Comparison of ENCODE assay signal across 31 cellular contexts in genomic region chr22:20034143-20034542, GRCh38. TPM values are rescaled to one million over a fixed set of nuclear protein-coding genes. Genes with fewer than 3 reads are reported as not detected.
DNase-seq lines count a peak whose midpoint lies in the region; ATAC-seq, FAIRE-seq and TF ChIP-seq lines count a peak whose summit lies in the region.
"Had no signal": no experiment of that assay in that cellular context is flagged by ENCODE, and none has a peak within 500 bp of the region (broad histone marks: within the 10 kb centered on the region; RNA-seq: fewer than 3 reads in every experiment).

No MANE protein-coding gene starts in this region.

- H3K27me3 ChIP-seq in GM23248 (replicated peaks; ENCODE audit: insufficient read depth) (no peaks in the 10 kb centered on the region), GM12878 (replicated peaks in 1 of 2; ENCODE audit: control insufficient read depth in 2 of 2, insufficient read depth in 2 of 2, low read length in 1 of 2) (no peaks in the 10 kb centered on the region)
- H3K27me3 ChIP-seq: brain microvascular endothelial cell, ovary, SJCRH30, upper lobe of right lung had no signal

- H3F3A ChIP-seq in GM23248 (ENCODE audit: insufficient read depth): no peaks in the 10 kb centered on the region

- no TSS peak for BruUV-seq in GM12878 (replicated peaks; lab: Mats Ljungman, UMichigan)

- ATAC-seq in GM12878 (peak; percentile 45), GM21737 (IDR thresholded peaks at IDR 0.05; ENCODE audit: unreplicated experiment) (no peak)
- no peak for ATAC-seq in stimulated activated memory B cell treated with anti-CD40 and anti-IgM and Interleukin-4, amounts not matched to agents 10 μg/mL and 1 μg/mL and 100 μg/mL, for 72 hours
- ATAC-seq in activated CD8-positive, alpha-beta memory T cell treated with anti-CD3 and anti-CD28 coated beads, Interleukin-2, amount 10 ng/mL, durations not matched to agents 7 days and 5 days: no peak
- ATAC-seq: stimulated activated effector memory CD8-positive, alpha-beta T cell treated with anti-CD3 and anti-CD28 coated beads, Interleukin-12 subunit alpha, Interleukin-12 subunit beta, amount 100 ng/mL, for 72 hours; upper lobe of right lung; WTC11 had no signal

- TF ChIP-seq CTCF in GM12878 (IDR thresholded peaks at IDR 0.05 in 2 of 3, conservative IDR thresholded peaks at IDR 0.05 in 1 of 3; ENCODE audit: control insufficient read depth in 2 of 3, extremely low read depth in 1 of 3, insufficient read depth in 1 of 3, low read depth in 3 of 3, low read length in 3 of 3): no peak

- DNase-seq in activated naive CD4-positive, alpha-beta T cell treated with anti-CD3 and anti-CD28 coated beads, Interleukin-2, amount 10 ng/mL, durations not matched to agents 7 days and 5 days: no peak
- no peak for DNase-seq in activated naive CD4-positive, alpha-beta T cell treated with Interleukin-2 at 50 U/mL for 16 hours
- peak; percentile 9 for DNase-seq in GM23248
- DNase-seq in GM12878 (ENCODE audit: low read depth, low spot score): peak; percentile 60
- no peak for DNase-seq in HEK293T (ENCODE audit: extremely low spot score)
- DNase-seq in activated CD8-positive, alpha-beta memory T cell treated with anti-CD3 and anti-CD28 coated beads, Interleukin-2, amount 10 ng/mL, durations not matched to agents 7 days and 5 days: no peak
- DNase-seq: activated CD4-positive, alpha-beta T cell treated with anti-CD3 and anti-CD28 coated beads, Interleukin-2, amount 50 U/mL, for 1 hour; activated naive CD4-positive, alpha-beta T cell treated with anti-CD3 and anti-CD28 coated beads for 36 hours; AML-193; brain microvascular endothelial cell; DMS153; IMR-90; left cardiac atrium; mammary epithelial cell; NCI-H1092; NCI-H1694; NCI-H446 treated with DMSO at 0.1 percent for 48 hours; NCI-H82; ovary; RPMI8226; SJCRH30; stimulated activated CD4-positive, alpha-beta T cell treated with anti-CD3 and anti-CD28 coated beads, Interleukin-15, amount 100 ng/mL, for 24 hours; SW 1271; upper lobe of right lung had no signal

- SMC1A ChIA-PET in GM12878 (lab: Charles Lee; ENCODE audit: uncharacterized antibody, unreplicated experiment): no interaction called here

- H3K36me3 Mint-ChIP-seq in activated naive CD4-positive, alpha-beta T cell treated with anti-CD3 and anti-CD28 coated beads, Interleukin-2, amount 10 ng/mL, durations not matched to agents 7 days and 5 days: peaks cover 18% of the 10 kb centered on the region
- peaks cover 27% of the 10 kb centered on the region for H3K36me3 Mint-ChIP-seq in stimulated activated memory B cell treated with anti-CD40 and anti-IgM and Interleukin-4, amounts not matched to agents 10 μg/mL and 1 μg/mL and 100 μg/mL, for 72 hours
- H3K36me3 Mint-ChIP-seq in activated CD8-positive, alpha-beta memory T cell treated with anti-CD3 and anti-CD28 coated beads, Interleukin-2, amount 10 ng/mL, durations not matched to agents 7 days and 5 days: peaks cover 15% of the 10 kb centered on the region
- H3K36me3 Mint-ChIP-seq: WTC11 had no signal

- peaks cover 23% of the 10 kb centered on the region for H3K4me1 Mint-ChIP-seq in activated naive CD4-positive, alpha-beta T cell treated with anti-CD3 and anti-CD28 coated beads, Interleukin-2, amount 10 ng/mL, durations not matched to agents 7 days and 5 days
- peaks cover 76% of the 10 kb centered on the region for H3K4me1 Mint-ChIP-seq in stimulated activated memory B cell treated with anti-CD40 and anti-IgM and Interleukin-4, amounts not matched to agents 10 μg/mL and 1 μg/mL and 100 μg/mL, for 72 hours
- H3K4me1 Mint-ChIP-seq in activated CD8-positive, alpha-beta memory T cell treated with anti-CD3 and anti-CD28 coated beads, Interleukin-2, amount 10 ng/mL, durations not matched to agents 7 days and 5 days: peaks cover 39% of the 10 kb centered on the region
- H3K4me1 Mint-ChIP-seq: nephron had no signal

- H3K79me2 ChIP-seq in GM23248 (ENCODE audit: insufficient read depth) (peaks cover 42% of the 10 kb centered on the region), GM12878 (ENCODE audit: control insufficient read depth, insufficient read depth, low read length) (no peaks in the 10 kb centered on the region)

- POLR2A ChIA-PET in GM12878 (lab: Charles Lee): no interaction called here
- POLR2A ChIA-PET in HEK293T (lab: Yijun Ruan, JAX): interaction anchor here (1.7 to 2.0 kb wide), 2 partner anchors 12 to 46 kb away, joined by 4 to 7 read pairs; partner anchors contain the start of gene DGCR8

- TF ChIP-seq POLR2A in GM12878 (IDR thresholded peaks at IDR 0.05; ENCODE audit: low read depth, low read length): no peak

- H3K36me3 ChIP-seq in GM23248 (ENCODE audit: low read depth) (no peaks in the 10 kb centered on the region), GM12878 (ENCODE audit: control insufficient read depth in 2 of 2, insufficient read depth in 2 of 2, low read length in 1 of 2) (peaks cover 0 to 3% of the 10 kb centered on the region in 2 experiments; a peak in 2 of 4 replicates)
- H3K36me3 ChIP-seq: ovary, SJCRH30 had no signal

- RAD21 ChIA-PET in GM12878 (lab: Charles Lee; ENCODE audit: unreplicated experiment): no interaction called here

- WGBS in GM23248 (ENCODE audit: low coverage in 1 of 2, low lambda C conversion rate in 2 of 2, missing lambda C conversion rate in 2 of 2), 2 experiments: 72 to 73% methylated on average over 5 of the region's 5 CpGs
- WGBS in GM12878 (ENCODE audit: insufficient coverage, insufficient replicate concordance, low lambda C conversion rate, missing lambda C conversion rate): 6% methylated on average over 5 of the region's 5 CpGs

- H3K27ac ChIP-seq in GM23248: no peak overlapping the region
- no peak overlapping the region; the same call in 1 of the 2 replicates for H3K27ac ChIP-seq in GM12878 (ENCODE audit: control insufficient read depth, insufficient read depth)
- H3K27ac ChIP-seq: brain microvascular endothelial cell, ovary, SJCRH30, upper lobe of right lung had no signal

- CTCF ChIA-PET in activated naive CD4-positive, alpha-beta T cell treated with anti-CD3 and anti-CD28 coated beads, Interleukin-2, amount 10 ng/mL, durations not matched to agents 7 days and 5 days (lab: Charles Lee): no interaction called here
- CTCF ChIA-PET in GM12878 (lab: Yijun Ruan, JAX): interaction anchor here (1.2 kb wide), 1 partner anchor 12 kb away, joined by 4 read pairs; no protein-coding TSS in a partner anchor
- CTCF ChIA-PET in HEK293T (lab: Yijun Ruan, JAX): no interaction called here
- CTCF ChIA-PET in activated CD8-positive, alpha-beta memory T cell treated with anti-CD3 and anti-CD28 coated beads, Interleukin-2, amount 10 ng/mL, durations not matched to agents 7 days and 5 days (lab: Charles Lee): interaction anchor here (0.5 to 2.9 kb wide), 3 partner anchors 21 to 911 kb away, joined by 3 to 5 read pairs (median 4); no protein-coding TSS in a partner anchor

- H3K9ac ChIP-seq in GM23248: no peak overlapping the region
- no peak overlapping the region for H3K9ac ChIP-seq in GM12878 (ENCODE audit: control insufficient read depth, insufficient read depth, low read length)

- in situ Hi-C loops in GM23248 (cut with MboI): no loop called here
- in situ Hi-C loops in GM12878 (cut with MboI): no loop called here

- H3K4me1 ChIP-seq in GM23248 (ENCODE audit: insufficient read depth) (no peaks in the 10 kb centered on the region), GM12878 (ENCODE audit: control insufficient read depth, insufficient read depth, low read length) (peaks cover 45% of the 10 kb centered on the region)
- H3K4me1 ChIP-seq: SJCRH30 had no signal

- H3K27ac Mint-ChIP-seq in activated naive CD4-positive, alpha-beta T cell treated with anti-CD3 and anti-CD28 coated beads, Interleukin-2, amount 10 ng/mL, durations not matched to agents 7 days and 5 days: peak overlapping the region; percentile 64
- peak overlapping the region; percentile 62 for H3K27ac Mint-ChIP-seq in stimulated activated memory B cell treated with anti-CD40 and anti-IgM and Interleukin-4, amounts not matched to agents 10 μg/mL and 1 μg/mL and 100 μg/mL, for 72 hours
- H3K27ac Mint-ChIP-seq in activated CD8-positive, alpha-beta memory T cell treated with anti-CD3 and anti-CD28 coated beads, Interleukin-2, amount 10 ng/mL, durations not matched to agents 7 days and 5 days: no peak overlapping the region
- H3K27ac Mint-ChIP-seq: activated naive CD4-positive, alpha-beta T cell treated with anti-CD3 and anti-CD28 coated beads for 36 hours; nephron; WTC11 had no signal

- TF ChIP-seq RAD21 in GM12878 (IDR thresholded peaks at IDR 0.05; ENCODE audit: insufficient read depth, low read depth, low read length): no peak

- no peak overlapping the region for H3K4me2 ChIP-seq in GM23248 (ENCODE audit: unreplicated experiment)
- H3K4me2 ChIP-seq in GM12878 (ENCODE audit: control insufficient read depth, insufficient read depth): peak overlapping the region; percentile 7; the same call in 1 of the 2 replicates

- FAIRE-seq in GM12878 (lab: Jason Lieb, UNC): peak; percentile 69
- FAIRE-seq: A204.1, frontal cortex had no signal

- intact Hi-C loops in GM12878 (cut with micrococcal nuclease; ENCODE audit: unreplicated experiment): no loop called here

- TF ChIP-seq EP300 in GM12878 (IDR thresholded peaks at IDR 0.05; ENCODE audit: borderline replicate concordance in 1 of 2, control insufficient read depth in 1 of 2, low read depth in 2 of 2, low read length in 2 of 2): no peak

- H3K4me3 ChIP-seq in GM23248: no peak overlapping the region
- no peak overlapping the region for H3K4me3 ChIP-seq in GM12878
- H3K4me3 ChIP-seq: ovary, SJCRH30, upper lobe of right lung had no signal

- no peaks in the 10 kb centered on the region for H3K9me3 ChIP-seq in GM23248 (ENCODE audit: low read depth)
- peaks cover 6% of the 10 kb centered on the region; the same call in 2 of the 3 replicates for H3K9me3 ChIP-seq in GM12878 (replicated peaks; ENCODE audit: control insufficient read depth, insufficient read depth, low read length)
- H3K9me3 ChIP-seq: ovary, SJCRH30, upper lobe of right lung had no signal

- H4K20me1 ChIP-seq in GM23248 (ENCODE audit: insufficient read depth) (no peaks in the 10 kb centered on the region), GM12878 (ENCODE audit: control insufficient read depth, insufficient read depth) (no peaks in the 10 kb centered on the region)

- peaks cover 2% of the 10 kb centered on the region for H3K9me3 Mint-ChIP-seq in activated naive CD4-positive, alpha-beta T cell treated with anti-CD3 and anti-CD28 coated beads, Interleukin-2, amount 10 ng/mL, durations not matched to agents 7 days and 5 days
- H3K9me3 Mint-ChIP-seq in stimulated activated memory B cell treated with anti-CD40 and anti-IgM and Interleukin-4, amounts not matched to agents 10 μg/mL and 1 μg/mL and 100 μg/mL, for 72 hours: peaks cover 5% of the 10 kb centered on the region
- no peaks in the 10 kb centered on the region for H3K9me3 Mint-ChIP-seq in activated CD8-positive, alpha-beta memory T cell treated with anti-CD3 and anti-CD28 coated beads, Interleukin-2, amount 10 ng/mL, durations not matched to agents 7 days and 5 days (ENCODE audit: low read depth)
- H3K9me3 Mint-ChIP-seq: activated naive CD4-positive, alpha-beta T cell treated with anti-CD3 and anti-CD28 coated beads for 36 hours; nephron; stimulated activated effector memory CD8-positive, alpha-beta T cell treated with anti-CD3 and anti-CD28 coated beads, Interleukin-12 subunit alpha, Interleukin-12 subunit beta, amount 100 ng/mL, for 72 hours; WTC11 had no signal

- H2AFZ ChIP-seq in GM23248 (no peak overlapping the region), GM12878 (ENCODE audit: control insufficient read depth, low read depth, low read length) (no peak overlapping the region)

- H3K4me3 Mint-ChIP-seq in activated naive CD4-positive, alpha-beta T cell treated with anti-CD3 and anti-CD28 coated beads, Interleukin-2, amount 10 ng/mL, durations not matched to agents 7 days and 5 days: no peak overlapping the region
- no peak overlapping the region for H3K4me3 Mint-ChIP-seq in stimulated activated memory B cell treated with anti-CD40 and anti-IgM and Interleukin-4, amounts not matched to agents 10 μg/mL and 1 μg/mL and 100 μg/mL, for 72 hours
- H3K4me3 Mint-ChIP-seq in activated CD8-positive, alpha-beta memory T cell treated with anti-CD3 and anti-CD28 coated beads, Interleukin-2, amount 10 ng/mL, durations not matched to agents 7 days and 5 days: no peak overlapping the region
- H3K4me3 Mint-ChIP-seq: activated naive CD4-positive, alpha-beta T cell treated with anti-CD3 and anti-CD28 coated beads for 36 hours; nephron; stimulated activated effector memory CD8-positive, alpha-beta T cell treated with anti-CD3 and anti-CD28 coated beads, Interleukin-12 subunit alpha, Interleukin-12 subunit beta, amount 100 ng/mL, for 72 hours; WTC11 had no signal

- no peaks in the 10 kb centered on the region for H3K27me3 Mint-ChIP-seq in activated naive CD4-positive, alpha-beta T cell treated with anti-CD3 and anti-CD28 coated beads, Interleukin-2, amount 10 ng/mL, durations not matched to agents 7 days and 5 days
- no peaks in the 10 kb centered on the region for H3K27me3 Mint-ChIP-seq in stimulated activated memory B cell treated with anti-CD40 and anti-IgM and Interleukin-4, amounts not matched to agents 10 μg/mL and 1 μg/mL and 100 μg/mL, for 72 hours
- H3K27me3 Mint-ChIP-seq in activated CD8-positive, alpha-beta memory T cell treated with anti-CD3 and anti-CD28 coated beads, Interleukin-2, amount 10 ng/mL, durations not matched to agents 7 days and 5 days: no peaks in the 10 kb centered on the region

- no peaks in the 10 kb centered on the region for H3K9me2 ChIP-seq in GM23248 (ENCODE audit: insufficient read depth)

RNA-seq across cellular contexts. Expression of gene TANGO2, which starts 13.2 kb away (rescaled TPM):
- 41.9 and 45.0 TPM in 2 replicates for total RNA-seq in GM23248 (2014; rRNA removed; shearing (Covaris generic))
- polyA plus RNA-seq in GM23248 (2016; fragmentation: Nextera tagmentation; extraction: Ambion mirVana): 27.3 and 33.5 TPM in 2 replicates
- total RNA-seq in GM12878 (2013; cell fraction: nucleolus; rRNA removed): 42.1 and 46.9 TPM in 2 replicates
- total RNA-seq in GM12878 (2014; rRNA removed): 24.2 and 25.6 TPM in 2 replicates
- 14.2 and 17.5 TPM in 2 replicates for total RNA-seq in GM12878 (2014; rRNA removed; fragmentation: Illumina TruSeq; extraction: Trizol)
- 19.4 and 22.2 TPM in 2 replicates for total RNA-seq in GM12878 (2021)
- polyA plus RNA-seq in GM12878 (2011; ENCODE audit: low read depth): 14.8 TPM
- 9.7 and 21.0 TPM in 2 replicates for polyA plus RNA-seq in GM12878 (2011; rRNA removed)
- 27.8 and 38.8 TPM in 2 replicates for polyA plus RNA-seq in GM12878 (2011; cell fraction: cytosol; rRNA removed)
- polyA plus RNA-seq in GM12878 (2011; cell fraction: nucleus; rRNA removed): 28.8 and 31.0 TPM in 2 replicates
- polyA plus RNA-seq in GM12878 (2012): 14.9 and 15.9 TPM in 2 replicates
- polyA plus RNA-seq in GM12878 (2014; fragmentation: Illumina TruSeq; extraction: Trizol): 11.6 and 19.8 TPM in 2 replicates
- polyA plus RNA-seq in GM12878 (2014; fragmentation: Nextera tagmentation; extraction: Ambion mirVana): 1 to 10 TPM; 4.0 to 5.0 TPM
- polyA plus RNA-seq in GM12878 (2014; rRNA removed): 23.1 and 26.7 TPM in 2 replicates
- 10 to 100 TPM; 20.8 to 24.8 TPM for polyA plus RNA-seq in GM12878 (2016; fragmentation: Nextera tagmentation; extraction: Ambion mirVana)
- 40.0 and 50.8 TPM in 2 replicates for polyA minus RNA-seq in GM12878 (2011; rRNA and poly(A)+ RNA removed)
- polyA minus RNA-seq in GM12878 (2011; cell fraction: cytosol; rRNA and poly(A)+ RNA removed): 9.4 and 9.5 TPM in 2 replicates
- 7.4 and 13.3 TPM in 2 replicates for polyA minus RNA-seq in GM12878 (2011; cell fraction: nucleus; rRNA and poly(A)+ RNA removed)
- total RNA-seq in activated CD8-positive, alpha-beta memory T cell treated with anti-CD3 and anti-CD28 coated beads, Interleukin-2, amount 10 ng/mL, durations not matched to agents 7 days and 5 days: 10 to 100 TPM; 36.7 to 44.5 TPM

RNA-seq across cellular contexts. Expression of gene ARVCF, which starts 17.5 kb away (rescaled TPM):
- 4.0 and 7.5 TPM in 2 replicates for total RNA-seq in GM23248 (2014; rRNA removed; shearing (Covaris generic))
- polyA plus RNA-seq in GM23248 (2016; fragmentation: Nextera tagmentation; extraction: Ambion mirVana) (1.1 and 1.2 TPM in 2 replicates), GM12878 (2011; rRNA removed) (0.17 and 0.26 TPM in 2 replicates), GM12878 (2014; fragmentation: Illumina TruSeq; extraction: Trizol) (0.13 and 0.21 TPM in 2 replicates), GM12878 (2014; fragmentation: Nextera tagmentation; extraction: Ambion mirVana) (not detected), GM12878 (2014; rRNA removed) (1.00 and 2.6 TPM in 2 replicates), GM12878 (2016; fragmentation: Nextera tagmentation; extraction: Ambion mirVana) (1 to 10 TPM; 1.0 to 1.3 TPM)
- 0.76 and 0.92 TPM in 2 replicates for total RNA-seq in GM12878 (2013; cell fraction: nucleolus; rRNA removed)
- total RNA-seq in GM12878 (2014; rRNA removed) (0.44 and 1.0 TPM in 2 replicates), GM12878 (2014; rRNA removed; fragmentation: Illumina TruSeq; extraction: Trizol) (0.13 and 0.32 TPM in 2 replicates), GM12878 (2021) (1.8 and 1.9 TPM in 2 replicates)
- 0.13 TPM for polyA plus RNA-seq in GM12878 (2011; ENCODE audit: low read depth)
- 0.22 and 0.60 TPM in 2 replicates for polyA plus RNA-seq in GM12878 (2011; cell fraction: cytosol; rRNA removed)
- 5.6 and 6.7 TPM in 2 replicates for polyA plus RNA-seq in GM12878 (2011; cell fraction: nucleus; rRNA removed)
- 1.2 and 3.5 TPM in 2 replicates for polyA plus RNA-seq in GM12878 (2012)
- polyA minus RNA-seq in GM12878 (2011; rRNA and poly(A)+ RNA removed): 0.15 and 0.52 TPM in 2 replicates
- not detected in 2 replicates for polyA minus RNA-seq in GM12878 (2011; cell fraction: cytosol; rRNA and poly(A)+ RNA removed)
- polyA minus RNA-seq in GM12878 (2011; cell fraction: nucleus; rRNA and poly(A)+ RNA removed): 2.0 and 2.1 TPM in 2 replicates
- under 1 TPM; 0.50 to 0.70 TPM for total RNA-seq in activated CD8-positive, alpha-beta memory T cell treated with anti-CD3 and anti-CD28 coated beads, Interleukin-2, amount 10 ng/mL, durations not matched to agents 7 days and 5 days

RNA-seq across cellular contexts. Expression of gene DGCR8, which starts 45.9 kb away (rescaled TPM):
- 24.9 and 28.7 TPM in 2 replicates for total RNA-seq in GM23248 (2014; rRNA removed; shearing (Covaris generic))
- polyA plus RNA-seq in GM23248 (2016; fragmentation: Nextera tagmentation; extraction: Ambion mirVana) (14.0 and 14.2 TPM in 2 replicates), GM12878 (2011; rRNA removed) (15.0 and 17.1 TPM in 2 replicates), GM12878 (2014; fragmentation: Illumina TruSeq; extraction: Trizol) (14.1 and 17.9 TPM in 2 replicates), GM12878 (2014; fragmentation: Nextera tagmentation; extraction: Ambion mirVana) (1 to 10 TPM; 1.2 to 2.5 TPM), GM12878 (2014; rRNA removed) (27.8 and 29.7 TPM in 2 replicates), GM12878 (2016; fragmentation: Nextera tagmentation; extraction: Ambion mirVana) (10 to 100 TPM; 12.9 to 16.9 TPM)
- total RNA-seq in GM12878 (2013; cell fraction: nucleolus; rRNA removed): 62.1 and 88.0 TPM in 2 replicates
- total RNA-seq in GM12878 (2014; rRNA removed) (24.1 and 28.5 TPM in 2 replicates), GM12878 (2014; rRNA removed; fragmentation: Illumina TruSeq; extraction: Trizol) (15.4 and 17.3 TPM in 2 replicates), GM12878 (2021) (33.0 and 35.1 TPM in 2 replicates)
- polyA plus RNA-seq in GM12878 (2011; ENCODE audit: low read depth): 10.6 TPM
- 18.7 and 20.5 TPM in 2 replicates for polyA plus RNA-seq in GM12878 (2011; cell fraction: cytosol; rRNA removed)
- polyA plus RNA-seq in GM12878 (2011; cell fraction: nucleus; rRNA removed): 96.6 and 126 TPM in 2 replicates
- 13.6 and 18.8 TPM in 2 replicates for polyA plus RNA-seq in GM12878 (2012)
- 18.9 and 21.9 TPM in 2 replicates for polyA minus RNA-seq in GM12878 (2011; rRNA and poly(A)+ RNA removed)
- polyA minus RNA-seq in GM12878 (2011; cell fraction: cytosol; rRNA and poly(A)+ RNA removed): 7.9 and 8.5 TPM in 2 replicates
- polyA minus RNA-seq in GM12878 (2011; cell fraction: nucleus; rRNA and poly(A)+ RNA removed): 18.7 and 34.8 TPM in 2 replicates
- 10 to 100 TPM; 70.4 to 71.9 TPM for total RNA-seq in activated CD8-positive, alpha-beta memory T cell treated with anti-CD3 and anti-CD28 coated beads, Interleukin-2, amount 10 ng/mL, durations not matched to agents 7 days and 5 days

Comparison
In these comparisons a context has a peak if more than half of its experiments do, and no peak if none do; other contexts are left out.
1. DNase-seq: peak in GM23248 (single experiment) and GM12878 (single experiment); none in activated naive CD4-positive, alpha-beta T cell treated with anti-CD3 and anti-CD28 coated beads, Interleukin-2, amount 10 ng/mL, durations not matched to agents 7 days and 5 days (single experiment), activated naive CD4-positive, alpha-beta T cell treated with Interleukin-2 at 50 U/mL for 16 hours (single experiment), HEK293T (single experiment) and activated CD8-positive, alpha-beta memory T cell treated with anti-CD3 and anti-CD28 coated beads, Interleukin-2, amount 10 ng/mL, durations not matched to agents 7 days and 5 days (single experiment).
2. CTCF ChIA-PET loops: an anchor here in GM12878 (1.2 kb wide) and activated CD8-positive, alpha-beta memory T cell treated with anti-CD3 and anti-CD28 coated beads, Interleukin-2, amount 10 ng/mL, durations not matched to agents 7 days and 5 days (0.5 to 2.9 kb wide); none called in activated naive CD4-positive, alpha-beta T cell treated with anti-CD3 and anti-CD28 coated beads, Interleukin-2, amount 10 ng/mL, durations not matched to agents 7 days and 5 days and HEK293T.